8 cellular contexts compared by ENCODE assay signal in the genomic region with DNA sequence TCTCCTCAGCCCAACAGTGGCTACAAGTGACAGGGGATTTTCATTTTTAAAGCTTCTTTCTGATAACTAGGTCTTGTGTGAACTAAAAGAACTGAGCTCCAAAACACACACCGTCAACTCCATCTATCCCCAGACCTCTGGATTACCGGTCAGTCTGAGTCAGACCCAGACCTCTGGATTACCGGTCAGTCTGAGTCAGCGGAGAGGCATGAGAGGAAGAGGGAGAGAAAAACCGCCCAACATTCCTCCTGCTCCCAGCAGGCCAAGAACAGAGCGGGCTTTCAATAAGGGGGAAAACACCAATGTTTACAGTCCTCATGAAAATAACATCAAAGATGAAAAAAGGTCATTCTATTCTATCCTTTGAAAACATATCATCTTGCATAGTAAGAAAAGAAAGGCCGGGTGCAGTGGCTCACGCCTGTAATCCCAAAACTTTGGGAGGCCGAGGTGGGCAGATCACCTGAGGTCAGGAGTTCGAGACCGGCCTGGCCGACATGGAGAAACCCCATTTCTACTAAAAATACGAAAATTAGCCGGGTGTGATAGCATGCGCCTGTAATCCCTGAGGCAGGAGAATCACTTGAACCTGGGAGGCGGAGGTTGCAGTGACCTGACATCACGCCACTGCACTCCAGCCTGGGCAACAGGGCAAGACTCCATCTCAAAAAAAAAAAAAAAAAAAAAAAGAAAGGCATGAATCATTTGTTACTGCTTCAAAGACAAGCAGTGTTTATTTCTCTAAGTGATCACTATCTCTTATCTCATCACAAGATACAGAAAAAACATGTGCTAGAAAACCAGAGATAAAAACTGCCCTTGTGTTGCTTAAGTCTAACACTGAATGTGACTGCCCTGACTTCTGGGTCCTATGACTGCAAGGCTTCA. TPM values are rescaled to one million over a fixed set of nuclear protein-coding genes. Genes with fewer than 3 reads are reported as not detected.
DNase-seq lines count a peak whose midpoint lies in the region; ATAC-seq and TF ChIP-seq lines count a peak whose summit lies in the region.

No MANE protein-coding gene starts in this region.

- no peaks in the 10 kb centered on the region for H3K27me3 ChIP-seq in SJSA1 (replicated peaks)
- no peaks in the 10 kb centered on the region for H3K27me3 ChIP-seq in neutrophil

- TF ChIP-seq CTCF in neutrophil (IDR thresholded peaks at IDR 0.05): no peak

- H3K4me1 ChIP-seq in SJSA1 (replicated peaks) (peaks cover 76% of the 10 kb centered on the region), neutrophil (ENCODE audit: control insufficient read depth in 1 of 2, insufficient read depth in 1 of 2, low read depth in 1 of 2, low read length in 1 of 2) (peaks cover 71 to 82% of the 10 kb centered on the region in 2 experiments)

- ATAC-seq in GM21576 (IDR thresholded peaks at IDR 0.05; ENCODE audit: unreplicated experiment): no peak

- H3K4me3 ChIP-seq in SJSA1: peak overlapping the region; percentile 81
- no peak overlapping the region for H3K4me3 ChIP-seq in neutrophil (ENCODE audit: low read depth in 1 of 2, low read length in 1 of 2)

- peak overlapping the region; percentile 96 for H3K27ac ChIP-seq in SJSA1
- H3K27ac ChIP-seq in neutrophil: peak overlapping the region; percentile 62

- DNase-seq in ELR (ENCODE audit: low read depth): peak; percentile 99
- peak; percentile 97 to 98 for DNase-seq in SJSA1 (ENCODE audit: low read depth in 1 of 2, low spot score in 2 of 2)
- DNase-seq in epidermal melanocyte (ENCODE audit: insufficient read length, low spot score): peak; percentile 70
- no peak for DNase-seq in DMS53 treated with DMSO at 0.1 percent for 48 hours (lab: John Stamatoyannopoulos, UW; ENCODE audit: unreplicated experiment)
- no peak for DNase-seq in NCI-H2171 treated with DMSO at 0.1 percent for 48 hours (lab: John Stamatoyannopoulos, UW)
- DNase-seq in cortex of kidney (lab: John Stamatoyannopoulos, UW): no peak

- H3K36me3 ChIP-seq in SJSA1 (peaks cover 59% of the 10 kb centered on the region), neutrophil (peaks cover 10% of the 10 kb centered on the region)

- no peaks in the 10 kb centered on the region for H3K9me3 ChIP-seq in SJSA1 (replicated peaks)
- no peaks in the 10 kb centered on the region for H3K9me3 ChIP-seq in neutrophil

RNA-seq across cellular contexts. Expression of a gene that starts 3.4 kb away (rescaled TPM):
- 403 and 590 TPM in 2 replicates for total RNA-seq in SJSA1 (2014; rRNA removed; shearing (Covaris generic))

RNA-seq across cellular contexts. Expression of a gene that starts 50.6 kb away (rescaled TPM):
- 116 and 120 TPM in 2 replicates for total RNA-seq in SJSA1 (2014; rRNA removed; shearing (Covaris generic))

RNA-seq across cellular contexts. Expression of a gene that starts 52.2 kb away (rescaled TPM):
- 137 and 173 TPM in 2 replicates for total RNA-seq in SJSA1 (2014; rRNA removed; shearing (Covaris generic))

Comparison
In these comparisons a context has a peak if more than half of its experiments do, and no peak if none do; other contexts are left out.
1. DNase-seq: peak in ELR (single experiment), SJSA1 (2 of 2) and epidermal melanocyte (single experiment); none in DMS53 treated with DMSO at 0.1 percent for 48 hours (single experiment), NCI-H2171 treated with DMSO at 0.1 percent for 48 hours (single experiment) and cortex of kidney (single experiment).